ENCODE assay signal across 8 cellular contexts in genomic region chr22:50252081-50253045, GRCh38. TPM values are rescaled to one million over a fixed set of nuclear protein-coding genes. Genes with fewer than 3 reads are reported as not detected.
DNase-seq lines count a peak whose midpoint lies in the region; ATAC-seq and TF ChIP-seq lines count a peak whose summit lies in the region.

No MANE protein-coding gene starts in this region.

- peaks cover 8% of the 10 kb centered on the region for H3K4me1 Mint-ChIP-seq in activated naive CD8-positive, alpha-beta T cell treated with anti-CD3 and anti-CD28 coated beads for 36 hours

- peaks cover 20% of the 10 kb centered on the region for H3F3A ChIP-seq in SK-N-SH (replicated peaks; ENCODE audit: insufficient read depth)

- TF ChIP-seq POLR2A in sigmoid colon (IDR thresholded peaks at IDR 0.05): no peak

- TF ChIP-seq CTCF in BE2C (IDR thresholded peaks at IDR 0.05; ENCODE audit: low read depth, low read length) (peak; percentile 83), HEK293 (tag by site-specific recombination; IDR thresholded peaks at IDR 0.05) (peak; percentile 84), SK-N-SH (IDR thresholded peaks at IDR 0.05) (peak; percentile 73), heart right ventricle (IDR thresholded peaks at IDR 0.05) (peak; percentile 47 to 82 (median 72)), sigmoid colon (IDR thresholded peaks at IDR 0.05) (peak; percentile 42 to 71 (median 64))

- 0 out of 2 replicates have a peak, but pooled peaks cover 7% of the 10 kb centered on the region for H4K20me1 ChIP-seq in SK-N-SH (ENCODE audit: insufficient read depth)

- H3K4me1 ChIP-seq in BE2C: peaks cover 18% of the 10 kb centered on the region
- H3K4me1 ChIP-seq in HEK293 (ENCODE audit: control insufficient read depth, insufficient read depth, low read length): peaks cover 9% of the 10 kb centered on the region
- H3K4me1 ChIP-seq in SK-N-SH (ENCODE audit: control insufficient read depth in 1 of 2, insufficient read depth in 2 of 2, low read depth in 1 of 2, low read length in 1 of 2): peaks cover 5 to 43% of the 10 kb centered on the region in 2 experiments; a peak in 2 of 4 replicates
- peaks cover 10 to 43% (median 28%) of the 10 kb centered on the region in 9 donors for H3K4me1 ChIP-seq in heart right ventricle
- H3K4me1 ChIP-seq in sigmoid colon: peaks cover 0 to 42% (median 26%) of the 10 kb centered on the region in 4 donors

- H3K79me2 ChIP-seq in SK-N-SH (ENCODE audit: insufficient read depth): peaks cover 17% of the 10 kb centered on the region; the same call in 1 of the 2 replicates

- ATAC-seq in heart right ventricle: peak; percentile 56 to 86 (median 78)
- ATAC-seq in HG03139 (IDR thresholded peaks at IDR 0.05; ENCODE audit: unreplicated experiment): no peak

- TF ChIP-seq RAD21 in SK-N-SH (IDR thresholded peaks at IDR 0.05; ENCODE audit: low read length): peak; percentile 77

- H2AFZ ChIP-seq in SK-N-SH (ENCODE audit: low read depth): no peak overlapping the region

- no peak overlapping the region for H3K27ac Mint-ChIP-seq in activated naive CD8-positive, alpha-beta T cell treated with anti-CD3 and anti-CD28 coated beads for 36 hours

- no peaks in the 10 kb centered on the region for H3K27me3 Mint-ChIP-seq in activated naive CD8-positive, alpha-beta T cell treated with anti-CD3 and anti-CD28 coated beads for 36 hours

- 72% methylated on average over 12 of the region's 26 CpGs for WGBS in SK-N-SH (ENCODE audit: low lambda C conversion rate)
- WGBS in heart right ventricle, 2 donors: 53% methylated on average over 26 of the region's 26 CpGs
- WGBS in sigmoid colon, 2 donors: 39 to 56% methylated on average over 26 of the region's 26 CpGs

- intact Hi-C loops in heart right ventricle (cut with DNase I): loop anchor here in 8 of 10 donors (2.0 to 5.0 kb wide), 5 partner anchors 75 to 245 kb away; partner anchors contain the start of genes PPP6R2 (in 4 of the 8) and DENND6B (in 3 of the 8)
- intact Hi-C loops in sigmoid colon (cut with DNase I): no loop called here

- H3K27ac ChIP-seq in HEK293 (ENCODE audit: extremely low read depth, low read depth, low read length): no peak overlapping the region
- peak overlapping the region in 1 of 2 experiments; percentile 69; a peak in 2 of 4 replicates for H3K27ac ChIP-seq in SK-N-SH (ENCODE audit: low read depth in 2 of 2, low read length in 1 of 2)
- H3K27ac ChIP-seq in heart right ventricle: peak overlapping the region in 7 of 10 donors; percentile 19 to 85 (median 82)
- peak overlapping the region; percentile 75 to 82 (median 81) for H3K27ac ChIP-seq in sigmoid colon

- peak overlapping the region; percentile 70 for H3K4me3 ChIP-seq in BE2C (ENCODE audit: low read depth, low read length)
- no peak overlapping the region for H3K4me3 ChIP-seq in HEK293 (ENCODE audit: low read depth, low read length)
- H3K4me3 ChIP-seq in SK-N-SH (ENCODE audit: low read depth in 2 of 2, low read length in 1 of 2): no peak overlapping the region; a peak in 2 of 4 replicates
- peak overlapping the region in 8 of 10 donors; percentile 73 to 94 (median 80) for H3K4me3 ChIP-seq in heart right ventricle
- H3K4me3 ChIP-seq in sigmoid colon: peak overlapping the region in 1 of 4 donors; percentile 79

- no peaks in the 10 kb centered on the region for H3K27me3 ChIP-seq in BE2C
- no peaks in the 10 kb centered on the region for H3K27me3 ChIP-seq in SK-N-SH (ENCODE audit: insufficient read depth)
- H3K27me3 ChIP-seq in heart right ventricle: no peaks in the 10 kb centered on the region
- H3K27me3 ChIP-seq in sigmoid colon: peaks cover 0 to 11% (median 0%) of the 10 kb centered on the region in 3 donors

- peak; percentile 86 for DNase-seq in BE2C
- DNase-seq in SK-N-SH: peak; percentile 83
- DNase-seq in activated naive CD8-positive, alpha-beta T cell treated with anti-CD3 and anti-CD28 coated beads for 36 hours: peak; percentile 72
- DNase-seq in heart right ventricle: peak; percentile 76 to 78
- peak; percentile 89 for DNase-seq in sigmoid colon
- DNase-seq in superior temporal gyrus (ENCODE audit: extremely low spot score): no peak

- no peak overlapping the region for H3K4me3 Mint-ChIP-seq in activated naive CD8-positive, alpha-beta T cell treated with anti-CD3 and anti-CD28 coated beads for 36 hours

- no peaks in the 10 kb centered on the region for H3K9me3 Mint-ChIP-seq in activated naive CD8-positive, alpha-beta T cell treated with anti-CD3 and anti-CD28 coated beads for 36 hours

- H3K9me3 ChIP-seq in BE2C: no peaks in the 10 kb centered on the region
- H3K9me3 ChIP-seq in HEK293 (ENCODE audit: control insufficient read depth, insufficient read depth, low read depth, low read length): no peaks in the 10 kb centered on the region
- H3K9me3 ChIP-seq in SK-N-SH: no peaks in the 10 kb centered on the region
- H3K9me3 ChIP-seq in heart right ventricle: no peaks in the 10 kb centered on the region
- no peaks in the 10 kb centered on the region for H3K9me3 ChIP-seq in sigmoid colon

- peaks cover 5% of the 10 kb centered on the region for H3K36me3 Mint-ChIP-seq in activated naive CD8-positive, alpha-beta T cell treated with anti-CD3 and anti-CD28 coated beads for 36 hours

- peak overlapping the region; percentile 99; the same call in 1 of the 2 replicates for H3K4me2 ChIP-seq in SK-N-SH

- H3K36me3 ChIP-seq in BE2C (peaks cover 27% of the 10 kb centered on the region), HEK293 (ENCODE audit: control insufficient read depth in 2 of 2, insufficient read depth in 1 of 2, low read length in 2 of 2) (peaks cover under 1 to 80% of the 10 kb centered on the region in 2 experiments; a peak in 2 of 3 replicates), SK-N-SH (replicated peaks in 1 of 2; ENCODE audit: control insufficient read depth in 1 of 2, insufficient read depth in 2 of 2, low read length in 1 of 2) (peaks cover 3 to 37% of the 10 kb centered on the region in 2 experiments), heart right ventricle (peaks cover 0 to 32% (median 0%) of the 10 kb centered on the region in 9 donors), sigmoid colon (no peaks in the 10 kb centered on the region)

- no peaks in the 10 kb centered on the region for H3K9me2 ChIP-seq in SK-N-SH

- POLR2A ChIA-PET in HEK293 (lab: Yijun Ruan, JAX) (interaction anchor here (0.6 to 1.9 kb wide), 5 partner anchors 9 to 73 kb away, joined by 3 to 8 read pairs (median 7); no protein-coding TSS in a partner anchor), SK-N-SH (lab: Yijun Ruan, JAX) (interaction anchor here (0.7 to 2.1 kb wide), 2 partner anchors 11 to 74 kb away, joined by 4 to 10 read pairs; partner anchors contain the start of gene DENND6B)

- TF ChIP-seq EP300 in SK-N-SH (IDR thresholded peaks at IDR 0.05; ENCODE audit: borderline replicate concordance in 1 of 2, low read depth in 1 of 2, low read length in 1 of 2): no peak
- no peak for TF ChIP-seq EP300 in sigmoid colon (IDR thresholded peaks at IDR 0.05)

- H3K9ac ChIP-seq in SK-N-SH: no peak overlapping the region

- CTCF ChIA-PET in HEK293 (lab: Yijun Ruan, JAX) (interaction anchor here (0.6 to 2.6 kb wide), 21 partner anchors 9 to 310 kb away, joined by 3 to 24 read pairs (median 5); partner anchors contain the start of genes MAPK12, PLXNB2, SCO2 and SYCE3), SK-N-SH (lab: Yijun Ruan, JAX) (interaction anchor here (0.7 to 4.3 kb wide), 24 partner anchors 9 to 369 kb away, joined by 3 to 72 read pairs (median 4); partner anchors contain the start of genes DENND6B, MAPK11, MAPK12 and SCO2)

RNA-seq across cellular contexts. Expression of gene HDAC10, which starts 1.3 kb away (rescaled TPM):
- 151 TPM for polyA plus RNA-seq in BE2C (2012; ENCODE audit: insufficient read depth, insufficient read length, low read depth)
- polyA plus RNA-seq in SK-N-SH (2012; rRNA removed): 51.9 and 55.1 TPM in 2 replicates
- polyA plus RNA-seq in SK-N-SH (2012; cell fraction: cytosol; rRNA removed): 6.6 and 12.2 TPM in 2 replicates
- 513 and 740 TPM in 2 replicates for polyA plus RNA-seq in SK-N-SH (2012; cell fraction: nucleus; rRNA removed)
- 10 to 100 TPM; 37.3 to 42.3 TPM for total RNA-seq in activated naive CD8-positive, alpha-beta T cell treated with anti-CD3 and anti-CD28 coated beads for 36 hours
- 10 to 100 TPM in 6 of 10 donors, 1 to 10 TPM in 4; 7.1 to 16.7 (median 10.3) TPM for total RNA-seq in heart right ventricle
- 10 to 100 TPM in 1 of 2 donors, 1 to 10 TPM in 1; 7.9 to 20.3 TPM for polyA plus RNA-seq in heart right ventricle
- 10 to 100 TPM in 3 of 4 donors, 1 to 10 TPM in 1; 7.2 to 47.4 (median 14.9) TPM for total RNA-seq in sigmoid colon
- polyA plus RNA-seq in sigmoid colon: 10 to 100 TPM in 2 of 3 donors, 1 to 10 TPM in 1; 8.8 to 45.9 (median 12.0) TPM

RNA-seq across cellular contexts. Expression of gene TUBGCP6, which starts 7.5 kb away (rescaled TPM):
- polyA plus RNA-seq in BE2C (2012; ENCODE audit: insufficient read depth, insufficient read length, low read depth): 80.6 TPM
- polyA plus RNA-seq in SK-N-SH (2012; rRNA removed) (40.4 and 42.8 TPM in 2 replicates), heart right ventricle (10 to 100 TPM; 14.2 to 40.7 TPM), sigmoid colon (10 to 100 TPM in 1 of 3 donors, 1 to 10 TPM in 2; 4.6 to 33.4 (median 4.8) TPM)
- polyA plus RNA-seq in SK-N-SH (2012; cell fraction: cytosol; rRNA removed): 4.9 and 9.1 TPM in 2 replicates
- 290 and 343 TPM in 2 replicates for polyA plus RNA-seq in SK-N-SH (2012; cell fraction: nucleus; rRNA removed)
- 10 to 100 TPM; 38.7 to 41.7 TPM for total RNA-seq in activated naive CD8-positive, alpha-beta T cell treated with anti-CD3 and anti-CD28 coated beads for 36 hours
- total RNA-seq in heart right ventricle (10 to 100 TPM; 15.5 to 23.3 (median 18.5) TPM), sigmoid colon (10 to 100 TPM; 23.5 to 67.0 (median 28.2) TPM)

RNA-seq across cellular contexts. Expression of gene MAPK12, which starts 9.1 kb away (rescaled TPM):
- 189 TPM for polyA plus RNA-seq in BE2C (2012; ENCODE audit: insufficient read depth, insufficient read length, low read depth)
- 118 TPM in 2 replicates for polyA plus RNA-seq in SK-N-SH (2012; rRNA removed)
- 43.8 and 58.3 TPM in 2 replicates for polyA plus RNA-seq in SK-N-SH (2012; cell fraction: cytosol; rRNA removed)
- polyA plus RNA-seq in SK-N-SH (2012; cell fraction: nucleus; rRNA removed): 480 and 590 TPM in 2 replicates
- 1 to 10 TPM; 3.5 to 3.6 TPM for total RNA-seq in activated naive CD8-positive, alpha-beta T cell treated with anti-CD3 and anti-CD28 coated beads for 36 hours
- total RNA-seq in heart right ventricle: 10 to 100 TPM; 10.6 to 21.9 (median 16.1) TPM
- polyA plus RNA-seq in heart right ventricle: 10 to 100 TPM; 14.8 to 23.0 TPM
- 1 to 10 TPM; 2.5 to 10.0 (median 6.7) TPM for total RNA-seq in sigmoid colon
- polyA plus RNA-seq in sigmoid colon: 1 to 10 TPM in 2 of 3 donors, under 1 TPM in 1; 0.60 to 6.0 (median 2.1) TPM

RNA-seq across cellular contexts. Expression of gene MAPK11, which starts 17.8 kb away (rescaled TPM):
- polyA plus RNA-seq in BE2C (2012; ENCODE audit: insufficient read depth, insufficient read length, low read depth): 38.3 TPM
- polyA plus RNA-seq in SK-N-SH (2012; rRNA removed) (36.0 and 38.3 TPM in 2 replicates), heart right ventricle (10 to 100 TPM; 11.6 to 18.0 TPM), sigmoid colon (1 to 10 TPM in 2 of 3 donors, under 1 TPM in 1; 0.23 to 7.3 (median 1.2) TPM)
- polyA plus RNA-seq in SK-N-SH (2012; cell fraction: cytosol; rRNA removed): 9.2 and 14.0 TPM in 2 replicates
- polyA plus RNA-seq in SK-N-SH (2012; cell fraction: nucleus; rRNA removed): 182 and 260 TPM in 2 replicates
- 1 to 10 TPM; 3.2 to 3.3 TPM for total RNA-seq in activated naive CD8-positive, alpha-beta T cell treated with anti-CD3 and anti-CD28 coated beads for 36 hours
- total RNA-seq in heart right ventricle (10 to 100 TPM in 2 of 10 donors, 1 to 10 TPM in 8; 4.3 to 11.3 (median 7.1) TPM), sigmoid colon (1 to 10 TPM in 3 of 4 donors, under 1 TPM in 1; 0.82 to 6.6 (median 4.5) TPM)

RNA-seq across cellular contexts. Expression of gene SELENOO, which starts 51.6 kb away (rescaled TPM):
- polyA plus RNA-seq in BE2C (2012; ENCODE audit: insufficient read depth, insufficient read length, low read depth): 55.3 TPM
- 23.3 and 26.7 TPM in 2 replicates for polyA plus RNA-seq in SK-N-SH (2012; rRNA removed)
- polyA plus RNA-seq in SK-N-SH (2012; cell fraction: cytosol; rRNA removed): 6.7 and 11.5 TPM in 2 replicates
- 121 and 176 TPM in 2 replicates for polyA plus RNA-seq in SK-N-SH (2012; cell fraction: nucleus; rRNA removed)
- total RNA-seq in activated naive CD8-positive, alpha-beta T cell treated with anti-CD3 and anti-CD28 coated beads for 36 hours: 10 to 100 TPM; 20.0 to 20.9 TPM
- 10 to 100 TPM in 9 of 10 donors, 1 to 10 TPM in 1; 9.6 to 24.6 (median 11.9) TPM for total RNA-seq in heart right ventricle
- 10 to 100 TPM; 22.6 to 29.8 TPM for polyA plus RNA-seq in heart right ventricle
- total RNA-seq in sigmoid colon: 10 to 100 TPM; 17.5 to 30.2 (median 22.3) TPM
- polyA plus RNA-seq in sigmoid colon: 10 to 100 TPM; 10.2 to 26.5 (median 15.7) TPM

Comparison
In these comparisons a context has a peak if more than half of its experiments do, and no peak if none do; other contexts are left out.
1. H3K4me3 ChIP-seq: peak in BE2C (single experiment) and heart right ventricle (8 of 10); none in HEK293 (single experiment) and SK-N-SH (0 of 2).
2. Peak in every context shown above with its lines, with median percentiles within 50 percentile points of each other: CTCF ChIP-seq.